16 cellular contexts compared by ENCODE assay signal in genomic region chr12:71546322-71546861, GRCh38.
DNase-seq lines count a peak whose midpoint lies in the region; ATAC-seq and TF ChIP-seq lines count a peak whose summit lies in the region.
"Had no signal": no experiment of that assay in that cellular context is flagged by ENCODE, and none has a peak within 500 bp of the region (broad histone marks: within the 10 kb centered on the region; RNA-seq: fewer than 3 reads in every experiment).

No MANE protein-coding gene starts in this region.

- H3K9me3 Mint-ChIP-seq in stimulated activated memory B cell treated with anti-CD40 and anti-IgM and Interleukin-4, amounts not matched to agents 10 μg/mL and 1 μg/mL and 100 μg/mL, for 72 hours, result no peaks in the 10 kb centered on the region
- H3K9me3 Mint-ChIP-seq: HFFc6 had no signal

- DNase-seq in stimulated activated CD4-positive, alpha-beta T cell treated with anti-CD3 and anti-CD28 coated beads, Interleukin-4, amount 100 ng/mL, for 4 hours, result no peak
- DNase-seq in spleen, result no peak
- no peak for DNase-seq in SIG-M5 (lab: John Stamatoyannopoulos, UW)
- DNase-seq: C1 segment of cervical spinal cord, DMS 273 treated with DMSO at 0.1 percent for 48 hours, GF-D8, HFFc6, KG1, NCI-H1436, NCI-H2029, NCI-H510A treated with DMSO at 0.1 percent for 48 hours had no signal

- no peak for TF ChIP-seq CTCF in spleen (IDR thresholded peaks at IDR 0.05 in 8 of 11, conservative IDR thresholded peaks at IDR 0.05 in 3 of 11)

- no peaks in the 10 kb centered on the region for H3K36me3 Mint-ChIP-seq in stimulated activated memory B cell treated with anti-CD40 and anti-IgM and Interleukin-4, amounts not matched to agents 10 μg/mL and 1 μg/mL and 100 μg/mL, for 72 hours

- no peaks in the 10 kb centered on the region for H3K27me3 ChIP-seq in spleen (replicated peaks in 1 of 7)

- WGBS in spleen, 5 donors, result 93 to 99% (median 96%) methylated on average over 2 of the region's 2 CpGs

- no peaks in the 10 kb centered on the region for H3K4me1 ChIP-seq in spleen

- H3K36me3 ChIP-seq in spleen, result no peaks in the 10 kb centered on the region

- no peak overlapping the region for H3K27ac ChIP-seq in spleen

- no peak overlapping the region for H3K4me3 ChIP-seq in spleen

- H3K4me1 Mint-ChIP-seq in stimulated activated memory B cell treated with anti-CD40 and anti-IgM and Interleukin-4, amounts not matched to agents 10 μg/mL and 1 μg/mL and 100 μg/mL, for 72 hours, result no peaks in the 10 kb centered on the region

- H3K27ac Mint-ChIP-seq in stimulated activated memory B cell treated with anti-CD40 and anti-IgM and Interleukin-4, amounts not matched to agents 10 μg/mL and 1 μg/mL and 100 μg/mL, for 72 hours, result no peak overlapping the region
- H3K27ac Mint-ChIP-seq: HFFc6 had no signal

- peak; percentile 83 for ATAC-seq in GM18520 (IDR thresholded peaks at IDR 0.05; ENCODE audit: unreplicated experiment)
- peak; percentile 48 for ATAC-seq in GM21447 (IDR thresholded peaks at IDR 0.05; ENCODE audit: unreplicated experiment)
- ATAC-seq in HG02973 (IDR thresholded peaks at IDR 0.05; ENCODE audit: unreplicated experiment), result peak; percentile 46
- ATAC-seq in stimulated activated memory B cell treated with anti-CD40 and anti-IgM and Interleukin-4, amounts not matched to agents 10 μg/mL and 1 μg/mL and 100 μg/mL, for 72 hours, result peak; percentile 74
- ATAC-seq: Panc1 had no signal

- H3K27me3 Mint-ChIP-seq in stimulated activated memory B cell treated with anti-CD40 and anti-IgM and Interleukin-4, amounts not matched to agents 10 μg/mL and 1 μg/mL and 100 μg/mL, for 72 hours, result no peaks in the 10 kb centered on the region

- no peaks in the 10 kb centered on the region for H3K9me3 ChIP-seq in spleen

- no peak for TF ChIP-seq POLR2A in spleen (IDR thresholded peaks at IDR 0.05)

- H3K4me3 Mint-ChIP-seq in stimulated activated memory B cell treated with anti-CD40 and anti-IgM and Interleukin-4, amounts not matched to agents 10 μg/mL and 1 μg/mL and 100 μg/mL, for 72 hours, result no peak overlapping the region
- H3K4me3 Mint-ChIP-seq: HFFc6 had no signal

- intact Hi-C loops in spleen (cut with DNase I; ENCODE audit: low total_unique reads), result no loop called here
